In the genomic region with DNA sequence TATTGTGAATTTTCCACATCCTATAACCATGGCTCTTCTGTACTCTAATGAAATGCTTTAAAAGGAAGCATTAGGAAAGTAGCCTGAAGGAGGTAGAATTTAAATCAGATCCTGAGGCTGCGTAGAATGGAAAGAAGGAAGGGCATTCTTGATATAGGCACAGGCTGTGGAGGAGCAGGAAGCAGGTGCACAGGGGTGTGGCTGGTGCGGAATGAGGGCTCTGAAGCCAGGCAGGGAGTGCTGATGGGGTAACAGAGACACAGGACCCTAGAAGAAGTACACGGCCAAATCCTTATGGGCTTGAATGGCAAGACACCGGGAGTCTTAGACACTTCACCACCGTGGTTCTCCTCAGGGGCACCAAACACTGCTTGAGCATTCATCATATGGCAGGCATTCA, we compare ENCODE assay signal across 21 cellular contexts.
"Had no signal": no experiment of that assay in that cellular context is flagged by ENCODE, and none has a peak within 500 bp of the region (broad histone marks: within the 10 kb centered on the region; RNA-seq: fewer than 3 reads in every experiment).

No MANE protein-coding gene starts in this region.

- ATAC-seq: left lobe of liver; naive thymus-derived CD4-positive, alpha-beta T cell; sciatic nerve; stimulated activated effector memory CD8-positive, alpha-beta T cell treated with anti-CD3 and anti-CD28 coated beads, Interleukin-12 subunit alpha, Interleukin-12 subunit beta, amount 100 ng/mL, for 72 hours had no signal

- H3K4me1 ChIP-seq: prostate gland, right atrium auricular region, thyroid gland had no signal

- H3K9me3 ChIP-seq: prostate gland, right atrium auricular region, stomach, thyroid gland, upper lobe of left lung, uterus had no signal

- H3K4me3 ChIP-seq: lung, neural progenitor cell, prostate gland, right atrium auricular region, stomach, thyroid gland, upper lobe of left lung, uterus had no signal

- H3K36me3 ChIP-seq: neural progenitor cell, prostate gland, right atrium auricular region, stomach, thyroid gland, upper lobe of left lung, uterus had no signal

- H3K27ac ChIP-seq: neural progenitor cell, prostate gland, right atrium auricular region, stomach, thyroid gland, upper lobe of left lung, uterus had no signal

- DNase-seq: cortex of kidney; hypothalamus; immature natural killer cell; islet precursor cell; kidney glomerular epithelial cell; naive thymus-derived CD4-positive, alpha-beta T cell; stimulated activated CD4-positive, alpha-beta T cell treated with anti-CD3 and anti-CD28 coated beads, Interleukin-2, amount 100 ng/mL, for 24 hours; stimulated activated CD4-positive, alpha-beta T cell treated with anti-CD3 and anti-CD28 coated beads, Interleukin-4, amount 100 ng/mL, for 24 hours; stimulated activated naive CD4-positive, alpha-beta T cell treated with Interleukin-2 at 50 U/mL for 16 hours; stomach; thyroid gland; upper lobe of left lung; uterus had no signal

- H3K27me3 ChIP-seq: neural progenitor cell, right atrium auricular region, stomach, thyroid gland, upper lobe of left lung, uterus had no signal

- FAIRE-seq: frontal cortex had no signal
